Comparison of ENCODE assay signal across 15 cellular contexts in the genomic region with DNA sequence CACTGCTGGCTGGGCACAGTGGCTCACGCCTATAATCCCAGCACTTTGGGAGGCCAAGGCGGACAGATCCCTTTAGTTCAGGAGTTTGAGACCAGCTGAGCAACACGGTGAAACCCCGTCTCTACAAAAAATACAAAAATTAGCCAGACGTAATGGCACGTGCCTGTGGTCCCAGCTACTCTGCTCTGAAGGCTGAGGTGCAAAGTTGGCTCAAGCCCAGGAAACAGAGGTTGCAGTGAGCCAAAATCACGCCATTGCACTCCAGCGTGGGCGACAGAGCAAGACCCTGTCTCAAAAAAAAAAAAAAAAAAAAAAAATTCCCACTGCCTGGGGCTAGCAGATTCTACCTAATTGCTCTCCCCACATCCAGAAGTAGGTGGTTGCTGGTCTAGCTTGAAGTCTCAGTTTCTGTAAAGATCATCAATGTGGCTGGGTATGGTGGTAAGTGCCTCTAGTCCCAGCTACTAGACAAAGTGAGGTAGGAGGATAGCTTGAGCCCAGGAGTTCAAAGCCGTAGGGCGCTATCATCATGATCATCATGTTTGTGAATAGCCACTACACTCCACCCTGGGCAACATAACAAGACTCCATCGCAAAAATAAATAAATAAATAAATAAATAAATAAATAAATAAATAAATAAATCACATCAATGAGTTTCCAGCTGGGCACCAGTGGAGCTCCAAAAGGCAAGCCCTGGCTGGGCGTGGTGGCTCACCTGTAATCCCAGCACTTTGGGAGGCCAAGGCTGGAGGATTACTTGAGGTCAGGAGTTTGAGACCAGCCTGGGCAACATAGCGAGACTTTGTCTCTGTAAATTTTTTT. TPM values are rescaled to one million over a fixed set of nuclear protein-coding genes. Genes with fewer than 3 reads are reported as not detected.
DNase-seq lines count a peak whose midpoint lies in the region; ATAC-seq and TF ChIP-seq lines count a peak whose summit lies in the region.
"Had no signal": no experiment of that assay in that cellular context is flagged by ENCODE, and none has a peak within 500 bp of the region (broad histone marks: within the 10 kb centered on the region; RNA-seq: fewer than 3 reads in every experiment).

No MANE protein-coding gene starts in this region.

- TF ChIP-seq CTCF in hepatocyte (IDR thresholded peaks at IDR 0.05; ENCODE audit: poor library complexity) (no peak), thyroid gland (IDR thresholded peaks at IDR 0.05) (no peak), GM23338 (conservative IDR thresholded peaks at IDR 0.05; ENCODE audit: low read depth in 2 of 2) (no peak)

- H3K4me2 ChIP-seq in hepatocyte (no peak overlapping the region), GM23338 (no peak overlapping the region)

- no peaks in the 10 kb centered on the region; the same call in 1 of the 2 replicates for H3F3A ChIP-seq in GM23338 (replicated peaks; ENCODE audit: low read depth)

- H3K27me3 Mint-ChIP-seq in GM23338 (ENCODE audit: insufficient read depth, low read depth, poor library complexity): peaks cover 5% of the 10 kb centered on the region

- H3K27ac Mint-ChIP-seq in GM23338: no peak overlapping the region

- no peaks in the 10 kb centered on the region for H3K9me2 ChIP-seq in hepatocyte (replicated peaks; ENCODE audit: insufficient read depth)
- no peaks in the 10 kb centered on the region for H3K9me2 ChIP-seq in GM23338 (ENCODE audit: insufficient read depth)

- no peaks in the 10 kb centered on the region; the same call in 2 of the 3 replicates for H3K36me3 Mint-ChIP-seq in GM23338 (ENCODE audit: low read depth)
- H3K36me3 Mint-ChIP-seq: naive B cell had no signal

- H3K79me2 ChIP-seq in hepatocyte: peaks cover 4% of the 10 kb centered on the region
- no peaks in the 10 kb centered on the region for H3K79me2 ChIP-seq in GM23338 (replicated peaks; ENCODE audit: insufficient read depth)

- H3K27ac ChIP-seq in hepatocyte (peak overlapping the region; percentile 95), thyroid gland (peak overlapping the region; percentile 87 to 98 (median 97)), GM23338 (ENCODE audit: low read depth) (no peak overlapping the region)
- H3K27ac ChIP-seq: SJSA1 had no signal

- TF ChIP-seq POLR2A in thyroid gland (IDR thresholded peaks at IDR 0.05): no peak

- H3K4me3 Mint-ChIP-seq in GM23338: no peak overlapping the region
- H3K4me3 Mint-ChIP-seq: naive B cell had no signal

- H4K20me1 ChIP-seq in hepatocyte (ENCODE audit: insufficient read depth, poor library complexity, severe bottlenecking) (no peaks in the 10 kb centered on the region), GM23338 (replicated peaks; ENCODE audit: insufficient read depth) (no peaks in the 10 kb centered on the region)

- intact Hi-C loops in thyroid gland (cut with DNase I): no loop called here

- H3K4me1 ChIP-seq in hepatocyte (ENCODE audit: insufficient read depth): peaks cover 30% of the 10 kb centered on the region
- H3K4me1 ChIP-seq in thyroid gland: peaks cover 29 to 44% of the 10 kb centered on the region in 2 donors
- H3K4me1 ChIP-seq in GM23338 (ENCODE audit: insufficient read depth): peaks cover 12% of the 10 kb centered on the region; the same call in 1 of the 2 replicates

- no peak for ATAC-seq in GM23338

- H3K4me1 Mint-ChIP-seq in GM23338: peaks cover 14% of the 10 kb centered on the region

- H3K4me3 ChIP-seq in hepatocyte (no peak overlapping the region), thyroid gland (replicated peaks in 1 of 3) (no peak overlapping the region), GM23338 (no peak overlapping the region)
- H3K4me3 ChIP-seq: adrenal gland, SJSA1 had no signal

- H3K9me3 Mint-ChIP-seq in GM23338: no peaks in the 10 kb centered on the region; the same call in 2 of the 3 replicates
- H3K9me3 Mint-ChIP-seq: naive B cell had no signal

- DNase-seq in activated effector memory CD4-positive, alpha-beta T cell treated with anti-CD3 and anti-CD28 coated beads, Interleukin-2, amount 50 U/mL, for 16 hours: peak; percentile 73
- no peak for DNase-seq in activated effector memory CD4-positive, alpha-beta T cell treated with Interleukin-2 at 50 U/mL for 16 hours
- DNase-seq in T-helper 22 cell (ENCODE audit: low read depth) (peak; percentile 60), hepatocyte (ENCODE audit: low spot score) (no peak), thyroid gland (peak; percentile 58 to 63), germinal center (ENCODE audit: low spot score) (no peak), GM23338 (ENCODE audit: low spot score) (no peak), NCI-H2227 treated with DMSO at 0.1 percent for 48 hours (lab: John Stamatoyannopoulos, UW) (no peak)
- DNase-seq: activated CD4-positive, CD25-positive, alpha-beta regulatory T cell; foreskin melanocyte; KG1; naive B cell; NCI-H1930 had no signal

- H2AFZ ChIP-seq in hepatocyte (no peak overlapping the region), GM23338 (no peak overlapping the region)

- H3K9me3 ChIP-seq in hepatocyte (ENCODE audit: low read depth) (no peaks in the 10 kb centered on the region), thyroid gland (no peaks in the 10 kb centered on the region)
- H3K9me3 ChIP-seq: adrenal gland, SJSA1 had no signal

- no peaks in the 10 kb centered on the region for H3K27me3 ChIP-seq in hepatocyte
- no peaks in the 10 kb centered on the region for H3K27me3 ChIP-seq in thyroid gland
- H3K27me3 ChIP-seq in GM23338 (ENCODE audit: insufficient read depth): no peaks in the 10 kb centered on the region
- H3K27me3 ChIP-seq: adrenal gland, SJSA1 had no signal

- WGBS in hepatocyte (ENCODE audit: low lambda C conversion rate, missing lambda C conversion rate): 81% methylated on average over 14 of the region's 14 CpGs
- 59 to 75% methylated on average over 14 of the region's 14 CpGs for WGBS in thyroid gland, 2 donors

- no peaks in the 10 kb centered on the region for H3K36me3 ChIP-seq in hepatocyte (replicated peaks; ENCODE audit: insufficient read depth, low read depth)
- no peaks in the 10 kb centered on the region for H3K36me3 ChIP-seq in thyroid gland
- H3K36me3 ChIP-seq in GM23338 (ENCODE audit: insufficient read depth): no peaks in the 10 kb centered on the region
- H3K36me3 ChIP-seq: adrenal gland, SJSA1 had no signal

RNA-seq across cellular contexts. Expression of a gene that starts 6.4 kb away (rescaled TPM):
- total RNA-seq in hepatocyte: 13.8 and 15.9 TPM in 2 replicates
- polyA plus RNA-seq in hepatocyte: 19.7 and 21.8 TPM in 2 replicates
- 10 to 100 TPM; 16.0 to 46.3 (median 35.0) TPM for total RNA-seq in thyroid gland
- total RNA-seq in GM23338 (2014; rRNA removed; shearing (Covaris generic)): 1.2 and 1.8 TPM in 2 replicates
- 1.8 and 2.8 TPM in 2 replicates for polyA plus RNA-seq in GM23338 (2016; fragmentation: Nextera tagmentation; extraction: Ambion mirVana)

RNA-seq across cellular contexts. Expression of a gene that starts 17.9 kb away (rescaled TPM):
- total RNA-seq in hepatocyte (15.1 and 15.7 TPM in 2 replicates), thyroid gland (10 to 100 TPM; 23.7 to 43.9 (median 27.8) TPM)
- polyA plus RNA-seq in hepatocyte (20.0 and 21.9 TPM in 2 replicates), GM23338 (2016; fragmentation: Nextera tagmentation; extraction: Ambion mirVana) (9.8 and 10.5 TPM in 2 replicates)
- total RNA-seq in GM23338 (2014; rRNA removed; shearing (Covaris generic)): 19.9 and 33.0 TPM in 2 replicates

RNA-seq across cellular contexts. Expression of a gene that starts 27.4 kb away (rescaled TPM):
- total RNA-seq in hepatocyte: 40.9 and 46.7 TPM in 2 replicates
- polyA plus RNA-seq in hepatocyte: 17.6 and 21.2 TPM in 2 replicates
- total RNA-seq in thyroid gland: 10 to 100 TPM; 64.8 to 94.9 (median 80.8) TPM
- total RNA-seq in GM23338 (2014; rRNA removed; shearing (Covaris generic)): 44.3 and 52.1 TPM in 2 replicates
- 9.5 and 10.8 TPM in 2 replicates for polyA plus RNA-seq in GM23338 (2016; fragmentation: Nextera tagmentation; extraction: Ambion mirVana)

RNA-seq across cellular contexts. Expression of a gene that starts 32.7 kb away (rescaled TPM):
- 21.9 and 24.7 TPM in 2 replicates for total RNA-seq in hepatocyte
- polyA plus RNA-seq in hepatocyte: 12.6 and 15.6 TPM in 2 replicates
- total RNA-seq in thyroid gland: 10 to 100 TPM; 30.4 to 52.3 (median 39.0) TPM
- total RNA-seq in GM23338 (2014; rRNA removed; shearing (Covaris generic)): 21.8 and 21.9 TPM in 2 replicates
- 4.4 and 5.2 TPM in 2 replicates for polyA plus RNA-seq in GM23338 (2016; fragmentation: Nextera tagmentation; extraction: Ambion mirVana)

RNA-seq across cellular contexts. Expression of a gene that starts 32.7 kb away (rescaled TPM):
- total RNA-seq in hepatocyte: 0.63 TPM in 1 of 2 replicates, not detected in the other
- polyA plus RNA-seq in hepatocyte: 0.51 TPM in 1 of 2 replicates, not detected in the other
- total RNA-seq in thyroid gland: 1 to 10 TPM in 3 of 4 donors, under 1 TPM in 1; 0.13 to 2.5 (median 2.0) TPM
- 0.69 and 1.3 TPM in 2 replicates for total RNA-seq in GM23338 (2014; rRNA removed; shearing (Covaris generic))
- polyA plus RNA-seq in GM23338 (2016; fragmentation: Nextera tagmentation; extraction: Ambion mirVana): 0.68 and 0.85 TPM in 2 replicates
- total RNA-seq: SJSA1 had no signal

Comparison
In these comparisons a context has a peak if more than half of its experiments do, and no peak if none do; other contexts are left out.
1. DNase-seq: peak in activated effector memory CD4-positive, alpha-beta T cell treated with anti-CD3 and anti-CD28 coated beads, Interleukin-2, amount 50 U/mL, for 16 hours (single experiment), T-helper 22 cell (single experiment) and thyroid gland (2 of 2); none in activated effector memory CD4-positive, alpha-beta T cell treated with Interleukin-2 at 50 U/mL for 16 hours (single experiment), hepatocyte (single experiment), germinal center (single experiment), GM23338 (single experiment) and NCI-H2227 treated with DMSO at 0.1 percent for 48 hours (single experiment).